In the genomic region with DNA sequence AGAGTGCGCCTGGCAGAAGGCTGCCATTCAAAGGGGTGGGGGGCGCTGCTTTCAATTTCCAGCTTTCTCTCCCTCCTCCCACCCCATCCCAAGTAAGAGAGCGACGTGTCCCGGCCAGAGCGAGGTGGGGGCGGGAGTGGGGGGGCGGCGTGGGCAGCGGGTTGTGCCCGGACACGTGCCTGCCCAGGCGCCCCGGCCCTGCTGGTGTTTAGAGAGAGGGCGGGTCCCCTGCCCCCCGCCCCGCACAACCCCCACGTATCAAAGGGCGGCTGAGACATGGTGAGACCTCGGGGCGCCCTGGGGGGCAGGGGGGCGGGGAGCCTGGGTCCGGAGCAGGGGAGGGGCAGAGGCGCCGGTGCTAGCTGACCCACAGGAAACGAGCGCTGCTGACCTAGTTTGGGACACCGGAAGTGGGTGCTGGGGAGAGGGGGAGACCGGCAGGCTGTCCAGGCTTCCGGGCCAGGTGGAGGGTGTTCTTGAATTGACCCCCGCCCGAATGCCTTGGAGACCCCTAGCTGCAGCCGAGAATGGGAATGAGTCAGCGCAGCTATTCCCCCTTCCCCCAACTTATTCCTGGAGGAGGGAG, we compare ENCODE assay signal across 1 cellular context.
TF ChIP-seq lines count a peak whose summit lies in the region.

No MANE protein-coding gene starts in this region.

TF ChIP-seq in K562, 482 proteins besides CTCF, POLR2A, EP300 and RAD21 (continued from another document and continues in another):
- TF ChIP-seq, protein P1, sequence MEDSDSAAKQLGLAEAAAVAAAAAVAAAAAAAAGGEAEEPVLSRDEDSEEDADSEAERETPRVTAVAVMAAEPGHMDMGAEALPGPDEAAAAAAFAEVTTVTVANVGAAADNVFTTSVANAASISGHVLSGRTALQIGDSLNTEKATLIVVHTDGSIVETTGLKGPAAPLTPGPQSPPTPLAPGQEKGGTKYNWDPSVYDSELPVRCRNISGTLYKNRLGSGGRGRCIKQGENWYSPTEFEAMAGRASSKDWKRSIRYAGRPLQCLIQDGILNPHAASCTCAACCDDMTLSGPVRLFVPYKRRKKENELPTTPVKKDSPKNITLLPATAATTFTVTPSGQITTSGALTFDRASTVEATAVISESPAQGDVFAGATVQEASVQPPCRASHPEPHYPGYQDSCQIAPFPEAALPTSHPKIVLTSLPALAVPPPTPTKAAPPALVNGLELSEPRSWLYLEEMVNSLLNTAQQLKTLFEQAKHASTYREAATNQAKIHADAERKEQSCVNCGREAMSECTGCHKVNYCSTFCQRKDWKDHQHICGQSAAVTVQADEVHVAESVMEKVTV (CRISPR knock-in tag; IDR thresholded peaks at IDR 0.05) = no peak
- TF ChIP-seq SRSF9 (IDR thresholded peaks at IDR 0.05; ENCODE audit: borderline replicate concordance, low read depth, low read length) (no peak), NR2C2 (CRISPR knock-in tag; IDR thresholded peaks at IDR 0.05) (no peak), NR2C2 (tag; IDR thresholded peaks at IDR 0.05) (peak; percentile 37; the same call in 1 of the 2 replicates), RHOXF2B (CRISPR knock-in tag; conservative IDR thresholded peaks at IDR 0.05) (no peak), NUFIP1 (IDR thresholded peaks at IDR 0.05; ENCODE audit: partially characterized antibody) (no peak), ARID2 (IDR thresholded peaks at IDR 0.05) (no peak), ZBTB7A (IDR thresholded peaks at IDR 0.05; ENCODE audit: borderline replicate concordance, control insufficient read depth, low read depth, low read length) (peak; percentile 87; the same call in 1 of the 2 replicates), PML (IDR thresholded peaks at IDR 0.05; ENCODE audit: low read length) (no peak), OTX1 (CRISPR knock-in tag; IDR thresholded peaks at IDR 0.05) (no peak), ZNF57 (CRISPR knock-in tag; IDR thresholded peaks at IDR 0.05) (no peak), MAFG (tag; conservative IDR thresholded peaks at IDR 0.05) (no peak), BACH1 (tag; IDR thresholded peaks at IDR 0.05) (no peak), NEUROD1 (IDR thresholded peaks at IDR 0.05; ENCODE audit: borderline replicate concordance, low read depth, low read length, partially characterized antibody) (peak; percentile 39), NFRKB (IDR thresholded peaks at IDR 0.05; ENCODE audit: low read depth) (0 out of 2 replicates have a peak, but pooled peaks have one; percentile 4), ZNF589 (CRISPR knock-in tag; IDR thresholded peaks at IDR 0.05; ENCODE audit: low read depth) (peak; percentile 66; the same call in 1 of the 2 replicates), SIN3A (IDR thresholded peaks at IDR 0.05; ENCODE audit: borderline replicate concordance in 2 of 2, control insufficient read depth in 1 of 2, low read depth in 2 of 2, low read length in 2 of 2) (peak in 1 of 2 experiments; percentile 77; a peak in 1 of 4 replicates), STAT5B (CRISPR knock-in tag; IDR thresholded peaks at IDR 0.05) (no peak), ZNF785 (CRISPR knock-in tag; IDR thresholded peaks at IDR 0.05) (no peak), ZNF124 (CRISPR knock-in tag; IDR thresholded peaks at IDR 0.05) (no peak), DIDO1 (tag; IDR thresholded peaks at IDR 0.05; ENCODE audit: low read depth) (no peak), MEF2A (IDR thresholded peaks at IDR 0.05; ENCODE audit: control insufficient read depth, low read depth, low read length) (no peak), GABPA (tag; conservative IDR thresholded peaks at IDR 0.05; ENCODE audit: low read depth) (peak; percentile 90), ELF4 (CRISPR knock-in tag; IDR thresholded peaks at IDR 0.05) (no peak), MYC (IDR thresholded peaks at IDR 0.05; ENCODE audit: low read depth, low read length) (peak; percentile 17; the same call in 1 of the 2 replicates), MYC (CRISPR knock-in tag; IDR thresholded peaks at IDR 0.05; ENCODE audit: borderline replicate concordance, low read depth) (no peak), POLR2AphosphoS5 (IDR thresholded peaks at IDR 0.05; ENCODE audit: control insufficient read depth, insufficient read depth, low read depth, low read length) (no peak), ZNF263 (CRISPR knock-in tag; IDR thresholded peaks at IDR 0.05; ENCODE audit: borderline replicate concordance) (0 out of 2 replicates have a peak, but pooled peaks have one; percentile 24), TBP (optimal IDR thresholded peaks at IDR 0.05; ENCODE audit: low read depth, low read length) (no peak), MAZ (CRISPR knock-in tag; conservative IDR thresholded peaks at IDR 0.05 in 1 of 2, IDR thresholded peaks at IDR 0.05 in 1 of 2) (peak in 1 of 2 experiments; percentile 28; a peak in 2 of 4 replicates), PHF21A (IDR thresholded peaks at IDR 0.05; ENCODE audit: borderline replicate concordance, low read depth) (peak; percentile 77; the same call in 1 of the 2 replicates), CHCHD3 (CRISPR knock-in tag; IDR thresholded peaks at IDR 0.05) (no peak), JUN (IDR thresholded peaks at IDR 0.05; ENCODE audit: borderline replicate concordance, low read depth, low read length) (no peak), JUN (CRISPR knock-in tag; IDR thresholded peaks at IDR 0.05; ENCODE audit: borderline replicate concordance) (no peak), BHLHE40 (IDR thresholded peaks at IDR 0.05; ENCODE audit: low read length) (peak; percentile 51), ZNF197 (CRISPR knock-in tag; IDR thresholded peaks at IDR 0.05; ENCODE audit: low read depth) (no peak)
- TF ChIP-seq, protein P2, sequence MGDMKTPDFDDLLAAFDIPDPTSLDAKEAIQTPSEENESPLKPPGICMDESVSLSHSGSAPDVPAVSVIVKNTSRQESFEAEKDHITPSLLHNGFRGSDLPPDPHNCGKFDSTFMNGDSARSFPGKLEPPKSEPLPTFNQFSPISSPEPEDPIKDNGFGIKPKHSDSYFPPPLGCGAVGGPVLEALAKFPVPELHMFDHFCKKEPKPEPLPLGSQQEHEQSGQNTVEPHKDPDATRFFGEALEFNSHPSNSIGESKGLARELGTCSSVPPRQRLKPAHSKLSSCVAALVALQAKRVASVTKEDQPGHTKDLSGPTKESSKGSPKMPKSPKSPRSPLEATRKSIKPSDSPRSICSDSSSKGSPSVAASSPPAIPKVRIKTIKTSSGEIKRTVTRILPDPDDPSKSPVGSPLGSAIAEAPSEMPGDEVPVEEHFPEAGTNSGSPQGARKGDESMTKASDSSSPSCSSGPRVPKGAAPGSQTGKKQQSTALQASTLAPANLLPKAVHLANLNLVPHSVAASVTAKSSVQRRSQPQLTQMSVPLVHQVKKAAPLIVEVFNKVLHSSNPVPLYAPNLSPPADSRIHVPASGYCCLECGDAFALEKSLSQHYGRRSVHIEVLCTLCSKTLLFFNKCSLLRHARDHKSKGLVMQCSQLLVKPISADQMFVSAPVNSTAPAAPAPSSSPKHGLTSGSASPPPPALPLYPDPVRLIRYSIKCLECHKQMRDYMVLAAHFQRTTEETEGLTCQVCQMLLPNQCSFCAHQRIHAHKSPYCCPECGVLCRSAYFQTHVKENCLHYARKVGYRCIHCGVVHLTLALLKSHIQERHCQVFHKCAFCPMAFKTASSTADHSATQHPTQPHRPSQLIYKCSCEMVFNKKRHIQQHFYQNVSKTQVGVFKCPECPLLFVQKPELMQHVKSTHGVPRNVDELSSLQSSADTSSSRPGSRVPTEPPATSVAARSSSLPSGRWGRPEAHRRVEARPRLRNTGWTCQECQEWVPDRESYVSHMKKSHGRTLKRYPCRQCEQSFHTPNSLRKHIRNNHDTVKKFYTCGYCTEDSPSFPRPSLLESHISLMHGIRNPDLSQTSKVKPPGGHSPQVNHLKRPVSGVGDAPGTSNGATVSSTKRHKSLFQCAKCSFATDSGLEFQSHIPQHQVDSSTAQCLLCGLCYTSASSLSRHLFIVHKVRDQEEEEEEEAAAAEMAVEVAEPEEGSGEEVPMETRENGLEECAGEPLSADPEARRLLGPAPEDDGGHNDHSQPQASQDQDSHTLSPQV (IDR thresholded peaks at IDR 0.05) = no peak; the same call in 1 of the 2 replicates
- TF ChIP-seq, protein P3, sequence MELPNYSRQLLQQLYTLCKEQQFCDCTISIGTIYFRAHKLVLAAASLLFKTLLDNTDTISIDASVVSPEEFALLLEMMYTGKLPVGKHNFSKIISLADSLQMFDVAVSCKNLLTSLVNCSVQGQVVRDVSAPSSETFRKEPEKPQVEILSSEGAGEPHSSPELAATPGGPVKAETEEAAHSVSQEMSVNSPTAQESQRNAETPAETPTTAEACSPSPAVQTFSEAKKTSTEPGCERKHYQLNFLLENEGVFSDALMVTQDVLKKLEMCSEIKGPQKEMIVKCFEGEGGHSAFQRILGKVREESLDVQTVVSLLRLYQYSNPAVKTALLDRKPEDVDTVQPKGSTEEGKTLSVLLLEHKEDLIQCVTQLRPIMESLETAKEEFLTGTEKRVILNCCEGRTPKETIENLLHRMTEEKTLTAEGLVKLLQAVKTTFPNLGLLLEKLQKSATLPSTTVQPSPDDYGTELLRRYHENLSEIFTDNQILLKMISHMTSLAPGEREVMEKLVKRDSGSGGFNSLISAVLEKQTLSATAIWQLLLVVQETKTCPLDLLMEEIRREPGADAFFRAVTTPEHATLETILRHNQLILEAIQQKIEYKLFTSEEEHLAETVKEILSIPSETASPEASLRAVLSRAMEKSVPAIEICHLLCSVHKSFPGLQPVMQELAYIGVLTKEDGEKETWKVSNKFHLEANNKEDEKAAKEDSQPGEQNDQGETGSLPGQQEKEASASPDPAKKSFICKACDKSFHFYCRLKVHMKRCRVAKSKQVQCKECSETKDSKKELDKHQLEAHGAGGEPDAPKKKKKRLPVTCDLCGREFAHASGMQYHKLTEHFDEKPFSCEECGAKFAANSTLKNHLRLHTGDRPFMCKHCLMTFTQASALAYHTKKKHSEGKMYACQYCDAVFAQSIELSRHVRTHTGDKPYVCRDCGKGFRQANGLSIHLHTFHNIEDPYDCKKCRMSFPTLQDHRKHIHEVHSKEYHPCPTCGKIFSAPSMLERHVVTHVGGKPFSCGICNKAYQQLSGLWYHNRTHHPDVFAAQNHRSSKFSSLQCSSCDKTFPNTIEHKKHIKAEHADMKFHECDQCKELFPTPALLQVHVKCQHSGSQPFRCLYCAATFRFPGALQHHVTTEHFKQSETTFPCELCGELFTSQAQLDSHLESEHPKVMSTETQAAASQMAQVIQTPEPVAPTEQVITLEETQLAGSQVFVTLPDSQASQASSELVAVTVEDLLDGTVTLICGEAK (IDR thresholded peaks at IDR 0.05) = peak; percentile 82
- TF ChIP-seq, protein P3 (CRISPR knock-in tag; IDR thresholded peaks at IDR 0.05) = no peak
- TF ChIP-seq, protein P4, sequence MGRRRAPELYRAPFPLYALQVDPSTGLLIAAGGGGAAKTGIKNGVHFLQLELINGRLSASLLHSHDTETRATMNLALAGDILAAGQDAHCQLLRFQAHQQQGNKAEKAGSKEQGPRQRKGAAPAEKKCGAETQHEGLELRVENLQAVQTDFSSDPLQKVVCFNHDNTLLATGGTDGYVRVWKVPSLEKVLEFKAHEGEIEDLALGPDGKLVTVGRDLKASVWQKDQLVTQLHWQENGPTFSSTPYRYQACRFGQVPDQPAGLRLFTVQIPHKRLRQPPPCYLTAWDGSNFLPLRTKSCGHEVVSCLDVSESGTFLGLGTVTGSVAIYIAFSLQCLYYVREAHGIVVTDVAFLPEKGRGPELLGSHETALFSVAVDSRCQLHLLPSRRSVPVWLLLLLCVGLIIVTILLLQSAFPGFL (CRISPR knock-in tag; IDR thresholded peaks at IDR 0.05) = no peak
- TF ChIP-seq, protein P5, sequence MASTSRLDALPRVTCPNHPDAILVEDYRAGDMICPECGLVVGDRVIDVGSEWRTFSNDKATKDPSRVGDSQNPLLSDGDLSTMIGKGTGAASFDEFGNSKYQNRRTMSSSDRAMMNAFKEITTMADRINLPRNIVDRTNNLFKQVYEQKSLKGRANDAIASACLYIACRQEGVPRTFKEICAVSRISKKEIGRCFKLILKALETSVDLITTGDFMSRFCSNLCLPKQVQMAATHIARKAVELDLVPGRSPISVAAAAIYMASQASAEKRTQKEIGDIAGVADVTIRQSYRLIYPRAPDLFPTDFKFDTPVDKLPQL (IDR thresholded peaks at IDR 0.05; ENCODE audit: extremely low read depth, insufficient read length) = no peak
- TF ChIP-seq, protein P6, sequence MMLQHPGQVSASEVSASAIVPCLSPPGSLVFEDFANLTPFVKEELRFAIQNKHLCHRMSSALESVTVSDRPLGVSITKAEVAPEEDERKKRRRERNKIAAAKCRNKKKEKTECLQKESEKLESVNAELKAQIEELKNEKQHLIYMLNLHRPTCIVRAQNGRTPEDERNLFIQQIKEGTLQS (IDR thresholded peaks at IDR 0.05) = peak; percentile 40; the same call in 1 of the 2 replicates
- TF ChIP-seq, protein P6 (CRISPR knock-in tag; conservative IDR thresholded peaks at IDR 0.05) = no peak
- TF ChIP-seq, protein P7, sequence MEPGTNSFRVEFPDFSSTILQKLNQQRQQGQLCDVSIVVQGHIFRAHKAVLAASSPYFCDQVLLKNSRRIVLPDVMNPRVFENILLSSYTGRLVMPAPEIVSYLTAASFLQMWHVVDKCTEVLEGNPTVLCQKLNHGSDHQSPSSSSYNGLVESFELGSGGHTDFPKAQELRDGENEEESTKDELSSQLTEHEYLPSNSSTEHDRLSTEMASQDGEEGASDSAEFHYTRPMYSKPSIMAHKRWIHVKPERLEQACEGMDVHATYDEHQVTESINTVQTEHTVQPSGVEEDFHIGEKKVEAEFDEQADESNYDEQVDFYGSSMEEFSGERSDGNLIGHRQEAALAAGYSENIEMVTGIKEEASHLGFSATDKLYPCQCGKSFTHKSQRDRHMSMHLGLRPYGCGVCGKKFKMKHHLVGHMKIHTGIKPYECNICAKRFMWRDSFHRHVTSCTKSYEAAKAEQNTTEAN (CRISPR knock-in tag; IDR thresholded peaks at IDR 0.05) = no peak
